Comparison of ENCODE assay signal across 14 cellular contexts in the genomic region with DNA sequence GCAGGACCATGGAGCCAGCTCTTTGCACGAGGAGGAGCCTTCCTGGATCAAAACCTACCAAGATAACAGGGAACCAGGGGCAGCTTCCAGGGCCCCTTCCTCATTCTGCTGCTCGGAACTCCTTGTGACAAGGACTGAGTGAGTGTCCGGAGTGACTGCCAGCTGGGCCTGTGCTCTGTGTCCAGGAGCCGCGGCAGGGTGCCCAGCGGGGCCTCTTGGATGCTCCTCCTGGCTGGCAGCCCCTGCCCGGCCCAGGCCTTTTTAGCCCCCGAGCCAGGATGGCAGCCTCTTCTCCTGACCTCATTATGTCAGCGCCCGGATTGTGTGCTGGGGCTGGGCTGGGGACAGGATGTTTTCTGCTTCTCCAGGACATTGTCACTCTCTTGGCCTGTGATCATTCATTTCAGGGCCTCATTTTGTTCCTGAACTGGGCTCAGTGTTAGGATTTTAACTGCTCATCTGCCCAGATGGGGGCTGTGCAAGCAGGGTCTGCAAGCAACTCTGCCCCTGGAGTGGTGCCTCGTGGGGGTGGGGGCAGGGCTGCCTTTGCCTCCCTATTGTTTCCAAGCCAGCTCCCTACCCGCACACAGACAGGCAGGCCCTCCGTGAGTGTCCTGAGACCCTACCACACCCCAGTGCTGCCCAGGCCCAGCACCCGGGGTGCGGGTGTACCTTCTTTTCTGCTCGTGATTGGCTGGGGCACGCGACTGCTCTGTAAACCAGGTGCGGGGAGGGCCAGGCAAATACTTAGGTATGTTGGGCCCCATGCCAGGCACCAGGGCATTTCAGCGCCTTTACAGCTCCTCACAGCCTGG.
A peak's percentile ranks its signal among the peaks of the same experiment; 100 is the strongest.
DNase-seq lines count a peak whose midpoint lies in the region; ATAC-seq and TF ChIP-seq lines count a peak whose summit lies in the region.
"Had no signal": no experiment of that assay in that cellular context is flagged by ENCODE, and none has a peak within 500 bp of the region (broad histone marks: within the 10 kb centered on the region; RNA-seq: fewer than 3 reads in every experiment).

No MANE protein-coding gene starts in this region.

- peaks cover 26% of the 10 kb centered on the region for H3K9me3 ChIP-seq in mammary epithelial cell (replicated peaks; ENCODE audit: insufficient read depth, low read length)
- H3K9me3 ChIP-seq in CD4-positive, alpha-beta T cell (ENCODE audit: control insufficient read depth, low read length), result no peaks in the 10 kb centered on the region

- no peak overlapping the region for H3K9ac ChIP-seq in mammary epithelial cell (ENCODE audit: insufficient read depth, low read length)

- DNase-seq in MCF 10A (ENCODE audit: unreplicated experiment) (peak; percentile 82), mammary epithelial cell (no peak), cardiac septum (ENCODE audit: low spot score) (peak; percentile 85), nephron progenitor cell (no peak), ureter (ENCODE audit: low spot score) (peak; percentile 48), NCI-H2171 (lab: John Stamatoyannopoulos, UW) (no peak)
- DNase-seq in CD4-positive, alpha-beta T cell, result no peak
- DNase-seq in activated CD4-positive, alpha-beta T cell treated with anti-CD3 and anti-CD28 coated beads, Interleukin-2, amount 10 ng/mL, durations not matched to agents 7 days and 5 days, result no peak
- DNase-seq: activated naive CD8-positive, alpha-beta T cell treated with anti-CD3 and anti-CD28 coated beads, Interleukin-2, amount 10 ng/mL, durations not matched to agents 7 days and 5 days; effector memory CD4-positive, alpha-beta T cell; NCI-H1092; NCI-H69; stimulated activated naive CD8-positive, alpha-beta T cell treated with anti-CD3 and anti-CD28 coated beads, Interleukin-15, Interleukin-2, amounts not matched to agents 100 U/mL and 50 U/mL, for 24 hours had no signal

- no peaks in the 10 kb centered on the region for H3K27me3 ChIP-seq in mammary epithelial cell (ENCODE audit: insufficient read depth, low read length)
- H3K27me3 ChIP-seq in CD4-positive, alpha-beta T cell (ENCODE audit: control insufficient read depth, insufficient read depth, low read length), result no peaks in the 10 kb centered on the region

- H3K27ac Mint-ChIP-seq in MCF 10A (ENCODE audit: low read depth, unreplicated experiment) (no peak overlapping the region), nephron progenitor cell (peak overlapping the region; percentile 57)
- H3K27ac Mint-ChIP-seq in CD4-positive, alpha-beta T cell, result no peak overlapping the region
- no peak overlapping the region for H3K27ac Mint-ChIP-seq in activated CD4-positive, alpha-beta T cell treated with anti-CD3 and anti-CD28 coated beads, Interleukin-2, amount 10 ng/mL, durations not matched to agents 7 days and 5 days
- H3K27ac Mint-ChIP-seq: activated naive CD8-positive, alpha-beta T cell treated with anti-CD3 and anti-CD28 coated beads, Interleukin-2, amount 10 ng/mL, durations not matched to agents 7 days and 5 days; natural killer cell treated with Interleukin-12 subunit alpha and Interleukin-12 subunit beta and Interleukin-15 and Interleukin-18, amount 100 ng/mL, for 72 hours had no signal

- H3K36me3 Mint-ChIP-seq in MCF 10A (ENCODE audit: insufficient read depth, unreplicated experiment) (peaks cover 7% of the 10 kb centered on the region), nephron progenitor cell (ENCODE audit: low read depth) (no peaks in the 10 kb centered on the region)
- no peaks in the 10 kb centered on the region for H3K36me3 Mint-ChIP-seq in CD4-positive, alpha-beta T cell (ENCODE audit: low read depth)
- H3K36me3 Mint-ChIP-seq in activated CD4-positive, alpha-beta T cell treated with anti-CD3 and anti-CD28 coated beads, Interleukin-2, amount 10 ng/mL, durations not matched to agents 7 days and 5 days (ENCODE audit: low read depth), result no peaks in the 10 kb centered on the region
- H3K36me3 Mint-ChIP-seq: activated naive CD8-positive, alpha-beta T cell treated with anti-CD3 and anti-CD28 coated beads, Interleukin-2, amount 10 ng/mL, durations not matched to agents 7 days and 5 days; natural killer cell treated with Interleukin-12 subunit alpha and Interleukin-12 subunit beta and Interleukin-15 and Interleukin-18, amount 100 ng/mL, for 72 hours had no signal

- H3K4me1 ChIP-seq in mammary epithelial cell (ENCODE audit: insufficient read depth, low read length), result no peaks in the 10 kb centered on the region

- in situ Hi-C loops in mammary epithelial cell (cut with MboI; ENCODE audit: low sequenced_read_pairs in 2 of 2), result no loop called here

- no peak overlapping the region for H2AFZ ChIP-seq in mammary epithelial cell (ENCODE audit: low read depth, low read length)

- no peak overlapping the region for H3K27ac ChIP-seq in mammary epithelial cell (ENCODE audit: insufficient read depth, low read depth, low read length)
- H3K27ac ChIP-seq in CD4-positive, alpha-beta T cell (ENCODE audit: low read depth, low read length), result no peak overlapping the region

- no peak for ATAC-seq in CD4-positive, alpha-beta T cell (ENCODE audit: poor library complexity)
- ATAC-seq: stimulated activated naive CD8-positive, alpha-beta T cell treated with anti-CD3 and anti-CD28 coated beads, Interleukin-15, Interleukin-2, amounts not matched to agents 100 U/mL and 50 U/mL, for 24 hours had no signal

- no peak overlapping the region for H3K4me3 Mint-ChIP-seq in MCF 10A (ENCODE audit: unreplicated experiment)
- no peak overlapping the region for H3K4me3 Mint-ChIP-seq in nephron progenitor cell
- no peak overlapping the region for H3K4me3 Mint-ChIP-seq in CD4-positive, alpha-beta T cell
- H3K4me3 Mint-ChIP-seq in activated CD4-positive, alpha-beta T cell treated with anti-CD3 and anti-CD28 coated beads, Interleukin-2, amount 10 ng/mL, durations not matched to agents 7 days and 5 days, result no peak overlapping the region
- H3K4me3 Mint-ChIP-seq: activated naive CD8-positive, alpha-beta T cell treated with anti-CD3 and anti-CD28 coated beads, Interleukin-2, amount 10 ng/mL, durations not matched to agents 7 days and 5 days; natural killer cell treated with Interleukin-12 subunit alpha and Interleukin-12 subunit beta and Interleukin-15 and Interleukin-18, amount 100 ng/mL, for 72 hours had no signal

- no peak overlapping the region for H3K4me3 ChIP-seq in mammary epithelial cell (replicated peaks in 1 of 3; ENCODE audit: insufficient read depth in 1 of 3, low read depth in 2 of 3, low read length in 3 of 3)

- WGBS in mammary epithelial cell (ENCODE audit: low coverage, missing lambda C conversion rate), result 18% methylated on average over 16 of the region's 20 CpGs

- H4K20me1 ChIP-seq in mammary epithelial cell (ENCODE audit: insufficient read depth, low read length), result no peaks in the 10 kb centered on the region

- peaks cover 14% of the 10 kb centered on the region for H3K4me1 Mint-ChIP-seq in MCF 10A (ENCODE audit: insufficient read depth, unreplicated experiment)
- peaks cover 80% of the 10 kb centered on the region for H3K4me1 Mint-ChIP-seq in nephron progenitor cell
- no peaks in the 10 kb centered on the region for H3K4me1 Mint-ChIP-seq in CD4-positive, alpha-beta T cell (ENCODE audit: low read depth)
- no peaks in the 10 kb centered on the region for H3K4me1 Mint-ChIP-seq in activated CD4-positive, alpha-beta T cell treated with anti-CD3 and anti-CD28 coated beads, Interleukin-2, amount 10 ng/mL, durations not matched to agents 7 days and 5 days
- H3K4me1 Mint-ChIP-seq: activated naive CD8-positive, alpha-beta T cell treated with anti-CD3 and anti-CD28 coated beads, Interleukin-2, amount 10 ng/mL, durations not matched to agents 7 days and 5 days had no signal

- BruUV-seq in MCF 10A (replicated peaks; lab: Mats Ljungman, UMichigan) (no TSS peak), mammary epithelial cell (replicated peaks; lab: Mats Ljungman, UMichigan) (no TSS peak)

- H3K27me3 Mint-ChIP-seq in MCF 10A (ENCODE audit: insufficient read depth, unreplicated experiment) (peaks cover 15% of the 10 kb centered on the region), nephron progenitor cell (ENCODE audit: low read depth, poor library complexity) (peaks cover 13% of the 10 kb centered on the region)
- no peaks in the 10 kb centered on the region for H3K27me3 Mint-ChIP-seq in CD4-positive, alpha-beta T cell
- H3K27me3 Mint-ChIP-seq in activated CD4-positive, alpha-beta T cell treated with anti-CD3 and anti-CD28 coated beads, Interleukin-2, amount 10 ng/mL, durations not matched to agents 7 days and 5 days, result no peaks in the 10 kb centered on the region
- H3K27me3 Mint-ChIP-seq: activated naive CD8-positive, alpha-beta T cell treated with anti-CD3 and anti-CD28 coated beads, Interleukin-2, amount 10 ng/mL, durations not matched to agents 7 days and 5 days had no signal

- CTCF ChIA-PET in MCF 10A (lab: Yijun Ruan, JAX), result interaction anchor here (0.7 to 1.6 kb wide), 4 partner anchors 9 to 151 kb away, joined by 3 read pairs; no protein-coding TSS in a partner anchor
- CTCF ChIA-PET in mammary epithelial cell (lab: Charles Lee; ENCODE audit: low non-redundant PET), result no interaction called here
- CTCF ChIA-PET in CD4-positive, alpha-beta T cell (lab: Charles Lee), result no interaction called here
- CTCF ChIA-PET in activated CD4-positive, alpha-beta T cell treated with anti-CD3 and anti-CD28 coated beads, Interleukin-2, amount 10 ng/mL, durations not matched to agents 7 days and 5 days (lab: Charles Lee), result no interaction called here

- POLR2A ChIA-PET in MCF 10A (lab: Yijun Ruan, JAX), result interaction anchor here (0.6 to 1.4 kb wide), 3 partner anchors 11 to 133 kb away, joined by 3 to 4 read pairs (median 3); no protein-coding TSS in a partner anchor
- POLR2A ChIA-PET in CD4-positive, alpha-beta T cell (lab: Charles Lee), result no interaction called here
- POLR2A ChIA-PET in activated CD4-positive, alpha-beta T cell treated with anti-CD3 and anti-CD28 coated beads, Interleukin-2, amount 10 ng/mL, durations not matched to agents 7 days and 5 days (lab: Charles Lee), result no interaction called here

- H3K4me2 ChIP-seq in mammary epithelial cell (ENCODE audit: insufficient read depth, low read depth, low read length), result no peak overlapping the region

- no peak for TF ChIP-seq CTCF in MCF 10A (IDR thresholded peaks at IDR 0.05; ENCODE audit: unreplicated experiment)
- TF ChIP-seq CTCF in mammary epithelial cell (conservative IDR thresholded peaks at IDR 0.05 in 1 of 2, IDR thresholded peaks at IDR 0.05 in 1 of 2; ENCODE audit: extremely low read depth in 1 of 2, insufficient read depth in 1 of 2, low read depth in 1 of 2, low read length in 2 of 2), result no peak
- TF ChIP-seq CTCF in nephron progenitor cell (IDR thresholded peaks at IDR 0.05), result no peak
- TF ChIP-seq CTCF in CD4-positive, alpha-beta T cell (IDR thresholded peaks at IDR 0.05), result no peak

- H3K36me3 ChIP-seq in mammary epithelial cell (ENCODE audit: insufficient read depth, low read length), result no peaks in the 10 kb centered on the region

- dilution Hi-C loops in mammary epithelial cell (cut with HindIII; ENCODE audit: low sequenced_read_pairs), result no loop called here

- intact Hi-C loops in MCF 10A (cut with micrococcal nuclease), result no loop called here
- intact Hi-C loops in mammary epithelial cell (cut with micrococcal nuclease), result no loop called here
- intact Hi-C loops in cardiac septum (cut with DNase I), result loop anchor here (2.0 to 5.0 kb wide), 2 partner anchors 98 to 109 kb away; no protein-coding TSS in a partner anchor
- intact Hi-C loops in CD4-positive, alpha-beta T cell (cut with DNase I, micrococcal nuclease), result no loop called here

- H3K79me2 ChIP-seq in mammary epithelial cell (ENCODE audit: insufficient read depth, low read length), result no peaks in the 10 kb centered on the region

- peaks cover 13% of the 10 kb centered on the region for H3K9me3 Mint-ChIP-seq in MCF 10A (ENCODE audit: unreplicated experiment)
- peaks cover 7% of the 10 kb centered on the region for H3K9me3 Mint-ChIP-seq in nephron progenitor cell
- H3K9me3 Mint-ChIP-seq in CD4-positive, alpha-beta T cell, result no peaks in the 10 kb centered on the region
- no peaks in the 10 kb centered on the region for H3K9me3 Mint-ChIP-seq in activated CD4-positive, alpha-beta T cell treated with anti-CD3 and anti-CD28 coated beads, Interleukin-2, amount 10 ng/mL, durations not matched to agents 7 days and 5 days
- H3K9me3 Mint-ChIP-seq: activated naive CD8-positive, alpha-beta T cell treated with anti-CD3 and anti-CD28 coated beads, Interleukin-2, amount 10 ng/mL, durations not matched to agents 7 days and 5 days; natural killer cell treated with Interleukin-12 subunit alpha and Interleukin-12 subunit beta and Interleukin-15 and Interleukin-18, amount 100 ng/mL, for 72 hours had no signal

Comparison
In these comparisons a context has a peak if more than half of its experiments do, and no peak if none do; other contexts are left out.
1. DNase-seq: peak in MCF 10A (single experiment), cardiac septum (single experiment) and ureter (single experiment); none in mammary epithelial cell (single experiment), nephron progenitor cell (single experiment), CD4-positive, alpha-beta T cell (0 of 10), NCI-H2171 (single experiment) and activated CD4-positive, alpha-beta T cell treated with anti-CD3 and anti-CD28 coated beads, Interleukin-2, amount 10 ng/mL, durations not matched to agents 7 days and 5 days (single experiment).